ENCODE assay signal across 1 cellular context in genomic region chr6:39849764-39850163, GRCh38.
A peak's percentile ranks its signal among the peaks of the same experiment; 100 is the strongest.
TF ChIP-seq lines count a peak whose summit lies in the region.

No MANE protein-coding gene starts in this region.

TF ChIP-seq in HepG2, 621 proteins besides CTCF, POLR2A, EP300 and RAD21 (continued from another document):
- 0 out of 2 replicates have a peak, but pooled peaks have one; percentile 69 for TF ChIP-seq HINFP (CRISPR knock-in tag; IDR thresholded peaks at IDR 0.05; ENCODE audit: low read depth)
- 0 out of 2 replicates have a peak, but pooled peaks have one; percentile 35 for TF ChIP-seq MLX (CRISPR knock-in tag; IDR thresholded peaks at IDR 0.05)
- no peak for TF ChIP-seq PHF5A (CRISPR knock-in tag; IDR thresholded peaks at IDR 0.05; ENCODE audit: low read depth, unreplicated experiment)
- TF ChIP-seq LCORL (IDR thresholded peaks at IDR 0.05): no peak
- no peak for TF ChIP-seq LCORL (CRISPR knock-in tag; IDR thresholded peaks at IDR 0.05)
- TF ChIP-seq E2F5 (CRISPR knock-in tag; conservative IDR thresholded peaks at IDR 0.05): no peak
- 0 out of 2 replicates have a peak, but pooled peaks have one; percentile 15 for TF ChIP-seq SAP130 (CRISPR knock-in tag; IDR thresholded peaks at IDR 0.05; ENCODE audit: low read depth)
- TF ChIP-seq KLF6 (CRISPR knock-in tag; IDR thresholded peaks at IDR 0.05): 0 out of 2 replicates have a peak, but pooled peaks have one; percentile 36
- no peak for TF ChIP-seq ZNF407 (CRISPR knock-in tag; IDR thresholded peaks at IDR 0.05; ENCODE audit: not compliant biosample characterization)
- TF ChIP-seq SCMH1 (CRISPR knock-in tag; IDR thresholded peaks at IDR 0.05; ENCODE audit: borderline replicate concordance): no peak
- TF ChIP-seq BRF2 (CRISPR knock-in tag; IDR thresholded peaks at IDR 0.05): no peak
- no peak for TF ChIP-seq ZFP62 (CRISPR knock-in tag; IDR thresholded peaks at IDR 0.05)
- no peak for TF ChIP-seq HHEX (CRISPR knock-in tag; IDR thresholded peaks at IDR 0.05)
- no peak for TF ChIP-seq BRCA1 (CRISPR knock-in tag; IDR thresholded peaks at IDR 0.05)
- TF ChIP-seq RNF219 (CRISPR knock-in tag; IDR thresholded peaks at IDR 0.05): no peak
- peak; percentile 32; the same call in 1 of the 2 replicates for TF ChIP-seq HES4 (CRISPR knock-in tag; IDR thresholded peaks at IDR 0.05; ENCODE audit: borderline replicate concordance)
- no peak for TF ChIP-seq ZBTB34 (CRISPR knock-in tag; IDR thresholded peaks at IDR 0.05)
- TF ChIP-seq RELA (CRISPR knock-in tag; IDR thresholded peaks at IDR 0.05): no peak
- TF ChIP-seq EZH2 (conservative IDR thresholded peaks at IDR 0.05; ENCODE audit: low read depth, low read length): no peak
- TF ChIP-seq SUZ12 (IDR thresholded peaks at IDR 0.05; ENCODE audit: low read depth, low read length): no peak
- TF ChIP-seq ZNF230 (CRISPR knock-in tag; IDR thresholded peaks at IDR 0.05): no peak
- TF ChIP-seq ZBTB21 (CRISPR knock-in tag; IDR thresholded peaks at IDR 0.05): no peak
- TF ChIP-seq ZNF569 (CRISPR knock-in tag; IDR thresholded peaks at IDR 0.05; ENCODE audit: borderline replicate concordance): no peak
- TF ChIP-seq SP140L (CRISPR knock-in tag; IDR thresholded peaks at IDR 0.05; ENCODE audit: borderline replicate concordance): no peak
- no peak for TF ChIP-seq AGO1 (IDR thresholded peaks at IDR 0.05; ENCODE audit: low read depth, low read length, poor library complexity, severe bottlenecking)
- TF ChIP-seq GATAD1 (CRISPR knock-in tag; IDR thresholded peaks at IDR 0.05): no peak
- TF ChIP-seq SAFB2 (CRISPR knock-in tag; IDR thresholded peaks at IDR 0.05; ENCODE audit: borderline replicate concordance, low read depth): no peak
- no peak for TF ChIP-seq RARG (CRISPR knock-in tag; IDR thresholded peaks at IDR 0.05; ENCODE audit: low read depth)
- 0 out of 2 replicates have a peak, but pooled peaks have one; percentile 50 for TF ChIP-seq ZNF263 (CRISPR knock-in tag; IDR thresholded peaks at IDR 0.05)
- TF ChIP-seq TCF7L2 (IDR thresholded peaks at IDR 0.05; ENCODE audit: low read depth, low read length): no peak
- peak; percentile 28; the same call in 1 of the 2 replicates for TF ChIP-seq ZFP91 (CRISPR knock-in tag; IDR thresholded peaks at IDR 0.05; ENCODE audit: borderline replicate concordance)
- no peak for TF ChIP-seq ZNF660 (CRISPR knock-in tag; IDR thresholded peaks at IDR 0.05; ENCODE audit: borderline replicate concordance, low read depth)
- TF ChIP-seq ZBTB10 (CRISPR knock-in tag; IDR thresholded peaks at IDR 0.05; ENCODE audit: borderline replicate concordance): no peak
- TF ChIP-seq ONECUT2 (CRISPR knock-in tag; IDR thresholded peaks at IDR 0.05): no peak
- TF ChIP-seq BORCS8-MEF2B (CRISPR knock-in tag; IDR thresholded peaks at IDR 0.05): no peak
- no peak for TF ChIP-seq TCF12 (IDR thresholded peaks at IDR 0.05)
- TF ChIP-seq TCF12 (CRISPR knock-in tag; IDR thresholded peaks at IDR 0.05): no peak
- no peak for TF ChIP-seq ZNF816 (CRISPR knock-in tag; IDR thresholded peaks at IDR 0.05; ENCODE audit: borderline replicate concordance)
- TF ChIP-seq ZNF484 (CRISPR knock-in tag; IDR thresholded peaks at IDR 0.05; ENCODE audit: borderline replicate concordance, low read depth): no peak
- TF ChIP-seq ZNF615 (CRISPR knock-in tag; IDR thresholded peaks at IDR 0.05; ENCODE audit: borderline replicate concordance): no peak
- no peak for TF ChIP-seq ZNF121 (CRISPR knock-in tag; IDR thresholded peaks at IDR 0.05)
- TF ChIP-seq KDM6A (CRISPR knock-in tag; IDR thresholded peaks at IDR 0.05; ENCODE audit: low read depth): no peak
TF ChIP-seq in HepG2: peak in this region for 68.
